Comparison of ENCODE assay signal across 9 cellular contexts in the genomic region with DNA sequence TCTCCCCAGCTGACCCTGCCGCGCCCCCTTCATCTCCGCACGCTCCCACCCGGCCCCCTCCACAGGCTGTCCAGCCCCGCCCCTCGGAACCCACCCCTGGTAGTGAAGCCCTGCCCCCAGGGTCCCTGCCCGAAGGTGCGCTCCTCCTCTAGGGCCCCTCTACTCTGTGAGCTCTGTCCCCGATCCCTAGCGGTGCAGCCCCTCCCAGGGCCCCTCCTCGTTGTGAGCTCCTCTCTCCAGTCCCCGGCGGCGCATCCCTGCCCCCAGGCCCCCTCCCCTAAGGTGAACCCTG. TPM values are rescaled to one million over a fixed set of nuclear protein-coding genes. Genes with fewer than 3 reads are reported as not detected.
DNase-seq lines count a peak whose midpoint lies in the region; ATAC-seq and TF ChIP-seq lines count a peak whose summit lies in the region.
"Had no signal": no experiment of that assay in that cellular context is flagged by ENCODE, and none has a peak within 500 bp of the region (broad histone marks: within the 10 kb centered on the region; RNA-seq: fewer than 3 reads in every experiment).

No MANE protein-coding gene starts in this region.

- no CpG with 5 or more reads among the region's 15 CpGs for WGBS in trophoblast cell (ENCODE audit: extremely low coverage, insufficient coverage, insufficient read length)

- H3K4me3 ChIP-seq in trophoblast cell (ENCODE audit: low read depth, low read length) = peak overlapping the region; percentile 75

- peaks cover 2% of the 10 kb centered on the region for H3K9me3 Mint-ChIP-seq in Calu3 (ENCODE audit: low read depth, unreplicated experiment)
- no peaks in the 10 kb centered on the region for H3K9me3 Mint-ChIP-seq in activated CD8-positive, alpha-beta T cell treated with anti-CD3 and anti-CD28 coated beads for 36 hours
- peaks cover 4% of the 10 kb centered on the region for H3K9me3 Mint-ChIP-seq in glutamatergic neuron (ENCODE audit: unreplicated experiment)

- H3K14ac ChIP-seq in trophoblast cell (ENCODE audit: low read length) = peak overlapping the region; percentile 48

- H3K9ac ChIP-seq in trophoblast cell (ENCODE audit: low read length) = no peak overlapping the region

- no peaks in the 10 kb centered on the region for H3K36me3 ChIP-seq in trophoblast cell (ENCODE audit: control insufficient read depth in 1 of 2, insufficient read depth in 2 of 2, low read length in 2 of 2)

- intact Hi-C loops in Calu3 (cut with micrococcal nuclease; ENCODE audit: unreplicated experiment) = no loop called here
- intact Hi-C loops in activated CD8-positive, alpha-beta T cell treated with anti-CD3 and anti-CD28 coated beads for 36 hours (cut with micrococcal nuclease) = no loop called here

- POLR2A ChIA-PET in activated CD8-positive, alpha-beta T cell treated with anti-CD3 and anti-CD28 coated beads for 36 hours (lab: Charles Lee) = no interaction called here

- H3K4me3 Mint-ChIP-seq in Calu3 (ENCODE audit: low read depth, unreplicated experiment) (peak overlapping the region; percentile 7), glutamatergic neuron (ENCODE audit: unreplicated experiment) (peak overlapping the region; percentile 90)
- peak overlapping the region; percentile 63 for H3K4me3 Mint-ChIP-seq in activated CD8-positive, alpha-beta T cell treated with anti-CD3 and anti-CD28 coated beads for 36 hours

- H4K91ac ChIP-seq in trophoblast cell (ENCODE audit: low read depth, low read length) = no peak overlapping the region

- H3K36me3 Mint-ChIP-seq in Calu3 (ENCODE audit: insufficient read depth, unreplicated experiment) (no peaks in the 10 kb centered on the region), glutamatergic neuron (ENCODE audit: unreplicated experiment) (peaks cover 4% of the 10 kb centered on the region)
- H3K36me3 Mint-ChIP-seq in activated CD8-positive, alpha-beta T cell treated with anti-CD3 and anti-CD28 coated beads for 36 hours (ENCODE audit: low read depth) = peaks cover 2% of the 10 kb centered on the region

- no TSS peak for BruUV-seq in Calu3 (replicated peaks; lab: Mats Ljungman, UMichigan)

- no peak overlapping the region for H3K23ac ChIP-seq in trophoblast cell (ENCODE audit: low read length)

- no peak overlapping the region for H2BK120ac ChIP-seq in trophoblast cell (ENCODE audit: insufficient read depth, low read length, poor library complexity)

- H4K8ac ChIP-seq in trophoblast cell (ENCODE audit: low read depth, low read length) = no peak overlapping the region

- TF ChIP-seq CTCF in Calu3 (IDR thresholded peaks at IDR 0.05; ENCODE audit: unreplicated experiment) = no peak
- no peak for TF ChIP-seq CTCF in activated CD8-positive, alpha-beta T cell treated with anti-CD3 and anti-CD28 coated beads for 36 hours (IDR thresholded peaks at IDR 0.05)
- no peak for TF ChIP-seq CTCF in glutamatergic neuron (IDR thresholded peaks at IDR 0.05; ENCODE audit: partially characterized antibody, unreplicated experiment)

- H2AK5ac ChIP-seq in trophoblast cell (ENCODE audit: low read length) = no peak overlapping the region

- H3K79me1 ChIP-seq in trophoblast cell (ENCODE audit: low read length) = peaks cover 3% of the 10 kb centered on the region

- H3K4me1 Mint-ChIP-seq in Calu3 (ENCODE audit: low read depth, unreplicated experiment) = no peaks in the 10 kb centered on the region
- peaks cover 17% of the 10 kb centered on the region for H3K4me1 Mint-ChIP-seq in activated CD8-positive, alpha-beta T cell treated with anti-CD3 and anti-CD28 coated beads for 36 hours (ENCODE audit: low read depth)
- H3K4me1 Mint-ChIP-seq in glutamatergic neuron (ENCODE audit: low read depth, unreplicated experiment) = peaks cover 4% of the 10 kb centered on the region

- H3K4ac ChIP-seq in trophoblast cell (ENCODE audit: low read depth, low read length) = no peak overlapping the region

- ATAC-seq in activated CD8-positive, alpha-beta T cell treated with anti-CD3 and anti-CD28 coated beads for 36 hours = peak; percentile 31
- no peak for ATAC-seq in GM21717 (IDR thresholded peaks at IDR 0.05; ENCODE audit: unreplicated experiment)
- ATAC-seq in GM18519 (IDR thresholded peaks at IDR 0.05; ENCODE audit: low FRiP score, unreplicated experiment) = no peak
- no peak for ATAC-seq in GM18502 (IDR thresholded peaks at IDR 0.05; ENCODE audit: poor library complexity, unreplicated experiment)

- H3K4me2 ChIP-seq in trophoblast cell (ENCODE audit: low read length) = peak overlapping the region; percentile 73

- no peak overlapping the region for H2BK5ac ChIP-seq in trophoblast cell (ENCODE audit: low read depth, low read length, poor library complexity)

- peaks cover 4 to 14% of the 10 kb centered on the region in 2 experiments for H3K4me1 ChIP-seq in trophoblast cell (ENCODE audit: control insufficient read depth in 1 of 2, insufficient read depth in 2 of 2, low read length in 2 of 2)

- no peak overlapping the region for H3K27ac ChIP-seq in trophoblast cell (ENCODE audit: low read depth, low read length)

- H3K79me2 ChIP-seq in trophoblast cell (ENCODE audit: control insufficient read depth, insufficient read depth, low read length, poor library complexity) = no peaks in the 10 kb centered on the region

- peaks cover 34% of the 10 kb centered on the region for H3K27me3 Mint-ChIP-seq in Calu3 (ENCODE audit: unreplicated experiment)
- peaks cover 26% of the 10 kb centered on the region for H3K27me3 Mint-ChIP-seq in activated CD8-positive, alpha-beta T cell treated with anti-CD3 and anti-CD28 coated beads for 36 hours
- peaks cover 7% of the 10 kb centered on the region for H3K27me3 Mint-ChIP-seq in glutamatergic neuron (ENCODE audit: unreplicated experiment)

- DNase-seq in Calu3 (no peak), glutamatergic neuron (no peak), trophoblast cell (no peak), pons (ENCODE audit: low spot score) (no peak)
- peak; percentile 13 for DNase-seq in activated CD8-positive, alpha-beta T cell treated with anti-CD3 and anti-CD28 coated beads for 36 hours

- CTCF ChIA-PET in Calu3 (lab: Charles Lee) = interaction anchor here (0.6 kb wide), 1 partner anchor 65 kb away, joined by 6 read pairs; no protein-coding TSS in a partner anchor
- CTCF ChIA-PET in activated CD8-positive, alpha-beta T cell treated with anti-CD3 and anti-CD28 coated beads for 36 hours (lab: Charles Lee) = interaction anchor here (0.6 to 2.3 kb wide), 3 partner anchors 10 to 1085 kb away, joined by 3 to 5 read pairs (median 3); no protein-coding TSS in a partner anchor

- H4K12ac ChIP-seq in trophoblast cell (ENCODE audit: low read depth, low read length) = no peak overlapping the region

- peak overlapping the region; percentile 72 for H2AFZ ChIP-seq in trophoblast cell (ENCODE audit: insufficient read depth, low read length, poor library complexity)

- H3K27ac Mint-ChIP-seq in Calu3 (ENCODE audit: unreplicated experiment) (no peak overlapping the region), glutamatergic neuron (ENCODE audit: unreplicated experiment) (no peak overlapping the region)
- no peak overlapping the region for H3K27ac Mint-ChIP-seq in activated CD8-positive, alpha-beta T cell treated with anti-CD3 and anti-CD28 coated beads for 36 hours

- H3K27me3 ChIP-seq in trophoblast cell (ENCODE audit: insufficient read depth, low read length) = no peaks in the 10 kb centered on the region

- H3K18ac ChIP-seq in trophoblast cell (ENCODE audit: low read length) = no peak overlapping the region

- peaks cover 5% of the 10 kb centered on the region for H3K9me3 ChIP-seq in trophoblast cell (ENCODE audit: insufficient read depth, low read depth, low read length)

- H2BK12ac ChIP-seq in trophoblast cell (ENCODE audit: low read length) = no peak overlapping the region

RNA-seq across cellular contexts. Expression of a gene that starts 0.7 kb away (rescaled TPM):
- total RNA-seq in Calu3 (2022) (not detected in 2 replicates), glutamatergic neuron (ENCODE audit: unreplicated experiment) (not detected)
- total RNA-seq in activated CD8-positive, alpha-beta T cell treated with anti-CD3 and anti-CD28 coated beads for 36 hours = not detected
- polyA plus RNA-seq in trophoblast cell (2013) = 0.52 and 0.56 TPM in 2 replicates
- total RNA-seq: dermis microvascular lymphatic vessel endothelial cell had no signal

RNA-seq across cellular contexts. Expression of a gene that starts 18.6 kb away (rescaled TPM):
- total RNA-seq in Calu3 (2022) = 11.0 and 13.5 TPM in 2 replicates
- total RNA-seq in activated CD8-positive, alpha-beta T cell treated with anti-CD3 and anti-CD28 coated beads for 36 hours = 10 to 100 TPM; 10.6 to 10.7 TPM
- total RNA-seq in glutamatergic neuron (ENCODE audit: unreplicated experiment) = 7.4 TPM
- 4.1 and 4.2 TPM in 2 replicates for polyA plus RNA-seq in trophoblast cell (2013)

RNA-seq across cellular contexts. Expression of a gene that starts 18.8 kb away (rescaled TPM):
- 55.9 and 61.2 TPM in 2 replicates for total RNA-seq in Calu3 (2022)
- total RNA-seq in activated CD8-positive, alpha-beta T cell treated with anti-CD3 and anti-CD28 coated beads for 36 hours = 10 to 100 TPM; 54.3 to 57.8 TPM
- total RNA-seq in glutamatergic neuron (ENCODE audit: unreplicated experiment) = 37.9 TPM
- polyA plus RNA-seq in trophoblast cell (2013) = 26.2 and 27.7 TPM in 2 replicates

Comparison
In these comparisons a context has a peak if more than half of its experiments do, and no peak if none do; other contexts are left out.
1. H3K4me3 Mint-ChIP-seq: peak in every context shown above with its lines; median percentile 90 in glutamatergic neuron; 63 in activated CD8-positive, alpha-beta T cell treated with anti-CD3 and anti-CD28 coated beads for 36 hours; 7 in Calu3.